Comparison of ENCODE assay signal across 29 cellular contexts in genomic region chr6:46914279-46914810, GRCh38. TPM values are rescaled to one million over a fixed set of nuclear protein-coding genes. Genes with fewer than 3 reads are reported as not detected.
DNase-seq lines count a peak whose midpoint lies in the region; ATAC-seq and TF ChIP-seq lines count a peak whose summit lies in the region.
"Had no signal": no experiment of that assay in that cellular context is flagged by ENCODE, and none has a peak within 500 bp of the region (broad histone marks: within the 10 kb centered on the region; RNA-seq: fewer than 3 reads in every experiment).

No MANE protein-coding gene starts in this region.

- H3K27me3 Mint-ChIP-seq in activated CD8-positive, alpha-beta T cell treated with anti-CD3 and anti-CD28 coated beads, Interleukin-2, amount 10 ng/mL, durations not matched to agents 7 days and 5 days (ENCODE audit: low read depth) = no peaks in the 10 kb centered on the region
- H3K27me3 Mint-ChIP-seq: activated CD4-positive, alpha-beta T cell treated with anti-CD3 and anti-CD28 coated beads, Interleukin-2, amount 10 ng/mL, durations not matched to agents 24 days and 14 days; activated CD8-positive, alpha-beta memory T cell treated with anti-CD3 and anti-CD28 coated beads, Interleukin-2, amount 10 ng/mL, durations not matched to agents 7 days and 5 days; CD4-positive, alpha-beta memory T cell had no signal

- no peaks in the 10 kb centered on the region for H3K9me3 ChIP-seq in Panc1 (ENCODE audit: control insufficient read depth, insufficient read depth, low read depth, low read length)
- H3K9me3 ChIP-seq: neutrophil, psoas muscle, tibial nerve had no signal

- H3K4me1 Mint-ChIP-seq in activated CD8-positive, alpha-beta T cell treated with anti-CD3 and anti-CD28 coated beads, Interleukin-2, amount 10 ng/mL, durations not matched to agents 7 days and 5 days (ENCODE audit: low read depth) = no peaks in the 10 kb centered on the region
- H3K4me1 Mint-ChIP-seq: activated CD4-positive, alpha-beta T cell treated with anti-CD3 and anti-CD28 coated beads, Interleukin-2, amount 10 ng/mL, durations not matched to agents 24 days and 14 days; activated CD8-positive, alpha-beta memory T cell treated with anti-CD3 and anti-CD28 coated beads, Interleukin-2, amount 10 ng/mL, durations not matched to agents 7 days and 5 days; CD4-positive, alpha-beta memory T cell had no signal

- no peak overlapping the region for H3K23ac ChIP-seq in mesendoderm (ENCODE audit: low read length)

- WGBS in mesendoderm (ENCODE audit: extremely low coverage, insufficient coverage, low lambda C conversion rate) = no CpG with 5 or more reads among the region's 4 CpGs

- H3K4me3 Mint-ChIP-seq in activated CD8-positive, alpha-beta T cell treated with anti-CD3 and anti-CD28 coated beads, Interleukin-2, amount 10 ng/mL, durations not matched to agents 7 days and 5 days = no peak overlapping the region
- H3K4me3 Mint-ChIP-seq: activated CD4-positive, alpha-beta T cell treated with anti-CD3 and anti-CD28 coated beads, Interleukin-2, amount 10 ng/mL, durations not matched to agents 24 days and 14 days; activated CD8-positive, alpha-beta memory T cell treated with anti-CD3 and anti-CD28 coated beads, Interleukin-2, amount 10 ng/mL, durations not matched to agents 7 days and 5 days; activated T-cell treated with anti-CD3 and anti-CD28 coated beads, Interleukin-2, amount 50 U/mL, for 72 hours; CD4-positive, alpha-beta memory T cell had no signal

- H3K9ac ChIP-seq in mesendoderm (ENCODE audit: low read length) = no peak overlapping the region

- TF ChIP-seq CTCF in Panc1 (IDR thresholded peaks at IDR 0.05) = no peak

- H3K4me1 ChIP-seq in Panc1 (ENCODE audit: control insufficient read depth, insufficient read depth, low read length) (no peaks in the 10 kb centered on the region; the same call in 1 of the 2 replicates), mesendoderm (ENCODE audit: control insufficient read depth, low read depth, low read length) (no peaks in the 10 kb centered on the region)
- H3K4me1 ChIP-seq: psoas muscle, tibial nerve had no signal

- H3K4me2 ChIP-seq in mesendoderm (ENCODE audit: low read length) = no peak overlapping the region

- H2BK5ac ChIP-seq in mesendoderm (ENCODE audit: low read length) = no peak overlapping the region

- no peak overlapping the region for H3K4ac ChIP-seq in mesendoderm (ENCODE audit: low read depth, low read length)

- H3K36me3 ChIP-seq in Panc1 (ENCODE audit: control insufficient read depth, insufficient read depth, low read length) (no peaks in the 10 kb centered on the region), mesendoderm (ENCODE audit: control insufficient read depth, insufficient read depth, low read length) (no peaks in the 10 kb centered on the region)
- H3K36me3 ChIP-seq: neutrophil, tibial nerve, WERI-Rb-1 had no signal

- H3K27ac ChIP-seq in Panc1 (ENCODE audit: low read length) (no peak overlapping the region), mesendoderm (ENCODE audit: low read depth, low read length) (no peak overlapping the region), caudate nucleus (ENCODE audit: low read depth, low read length) (no peak overlapping the region)
- H3K27ac ChIP-seq: neutrophil, psoas muscle, tibial nerve, WERI-Rb-1 had no signal

- no peak overlapping the region for H3K27ac Mint-ChIP-seq in activated CD8-positive, alpha-beta T cell treated with anti-CD3 and anti-CD28 coated beads, Interleukin-2, amount 10 ng/mL, durations not matched to agents 7 days and 5 days
- H3K27ac Mint-ChIP-seq: activated CD4-positive, alpha-beta T cell treated with anti-CD3 and anti-CD28 coated beads, Interleukin-2, amount 10 ng/mL, durations not matched to agents 24 days and 14 days; activated CD8-positive, alpha-beta memory T cell treated with anti-CD3 and anti-CD28 coated beads, Interleukin-2, amount 10 ng/mL, durations not matched to agents 7 days and 5 days; activated T-cell treated with anti-CD3 and anti-CD28 coated beads, Interleukin-2, amount 50 U/mL, for 72 hours; CD4-positive, alpha-beta memory T cell had no signal

- ATAC-seq in Panc1 (peak; percentile 74), GM18520 (IDR thresholded peaks at IDR 0.05; ENCODE audit: unreplicated experiment) (no peak), HG02840 (IDR thresholded peaks at IDR 0.05; ENCODE audit: low FRiP score, unreplicated experiment) (no peak)
- ATAC-seq in activated CD8-positive, alpha-beta T cell treated with anti-CD3 and anti-CD28 coated beads, Interleukin-2, amount 10 ng/mL, durations not matched to agents 7 days and 5 days = no peak
- ATAC-seq: activated CD8-positive, alpha-beta memory T cell treated with anti-CD3 and anti-CD28 coated beads, Interleukin-2, amount 10 ng/mL, durations not matched to agents 7 days and 5 days; activated T-cell treated with anti-CD3 and anti-CD28 coated beads, Interleukin-2, amount 50 U/mL, for 72 hours; psoas muscle; SK-N-SH treated with all-trans-retinoic acid at 6 μM for 48 hours had no signal

- H4K5ac ChIP-seq in mesendoderm (ENCODE audit: low read length) = no peak overlapping the region

- no peaks in the 10 kb centered on the region for H3K27me3 ChIP-seq in Panc1 (ENCODE audit: control insufficient read depth, insufficient read depth, low read length)
- H3K27me3 ChIP-seq in mesendoderm (ENCODE audit: insufficient read depth, low read length, poor library complexity) = no peaks in the 10 kb centered on the region
- H3K27me3 ChIP-seq: neutrophil, tibial nerve had no signal

- peak; percentile 90 for DNase-seq in DMS53 treated with DMSO at 0.1 percent for 48 hours (lab: John Stamatoyannopoulos, UW; ENCODE audit: unreplicated experiment)
- peak; percentile 26 for DNase-seq in NCI-H2029 treated with DMSO at 0.1 percent for 48 hours (lab: John Stamatoyannopoulos, UW)
- no peak for DNase-seq in Panc1 (ENCODE audit: low read depth, low spot score)
- DNase-seq in mesendoderm = peak; percentile 58
- no peak for DNase-seq in activated CD8-positive, alpha-beta T cell treated with anti-CD3 and anti-CD28 coated beads, Interleukin-2, amount 10 ng/mL, durations not matched to agents 7 days and 5 days
- DNase-seq in caudate nucleus (lab: John Stamatoyannopoulos, UW) = no peak
- DNase-seq: activated CD4-positive, alpha-beta T cell treated with anti-CD3 and anti-CD28 coated beads, Interleukin-2, amount 10 ng/mL, durations not matched to agents 24 days and 14 days; activated CD8-positive, alpha-beta memory T cell treated with anti-CD3 and anti-CD28 coated beads, Interleukin-2, amount 10 ng/mL, durations not matched to agents 7 days and 5 days; activated naive CD4-positive, alpha-beta T cell treated with Interleukin-2 at 50 U/mL for 16 hours; activated T-cell treated with anti-CD3 and anti-CD28 coated beads, Interleukin-2, amount 50 U/mL, for 72 hours; amniotic stem cell; CD4-positive, alpha-beta memory T cell; cortex of kidney; DMS 273 treated with DMSO at 0.1 percent for 48 hours; H7; NCI-H1105 treated with DMSO at 0.1 percent for 48 hours; NCI-H2081 treated with DMSO at 0.1 percent for 48 hours; NCI-H510A; psoas muscle; stimulated activated CD8-positive, alpha-beta memory T cell treated with anti-CD3 and anti-CD28 coated beads, Interleukin-4, amount 100 ng/mL, for 48 hours; WERI-Rb-1 had no signal

- no peaks in the 10 kb centered on the region for H3K79me2 ChIP-seq in mesendoderm (ENCODE audit: control insufficient read depth, insufficient read depth, low read length)

- CTCF ChIA-PET in Panc1 (lab: Charles Lee) = no interaction called here
- CTCF ChIA-PET in activated CD8-positive, alpha-beta T cell treated with anti-CD3 and anti-CD28 coated beads, Interleukin-2, amount 10 ng/mL, durations not matched to agents 7 days and 5 days (lab: Charles Lee) = no interaction called here

- no peaks in the 10 kb centered on the region for H3K36me3 Mint-ChIP-seq in activated CD8-positive, alpha-beta T cell treated with anti-CD3 and anti-CD28 coated beads, Interleukin-2, amount 10 ng/mL, durations not matched to agents 7 days and 5 days (ENCODE audit: low read depth)
- H3K36me3 Mint-ChIP-seq: activated CD8-positive, alpha-beta memory T cell treated with anti-CD3 and anti-CD28 coated beads, Interleukin-2, amount 10 ng/mL, durations not matched to agents 7 days and 5 days; CD4-positive, alpha-beta memory T cell had no signal

- no peak overlapping the region for H2BK120ac ChIP-seq in mesendoderm (ENCODE audit: low read depth, low read length)

- H3K18ac ChIP-seq in mesendoderm (ENCODE audit: low read length) = no peak overlapping the region

- H4K8ac ChIP-seq in mesendoderm (ENCODE audit: low read depth, low read length) = no peak overlapping the region

- BruUV-seq in Panc1 (replicated peaks; lab: Mats Ljungman, UMichigan) = no TSS peak

- in situ Hi-C loops in Panc1 (cut with HindIII; ENCODE audit: low pct_unique_long_range_greater_than_20kb, low sequenced_read_pairs) = no loop called here

- no peak overlapping the region for H3K56ac ChIP-seq in mesendoderm (ENCODE audit: low read length)

- no peaks in the 10 kb centered on the region for H3K9me3 Mint-ChIP-seq in activated CD8-positive, alpha-beta T cell treated with anti-CD3 and anti-CD28 coated beads, Interleukin-2, amount 10 ng/mL, durations not matched to agents 7 days and 5 days (ENCODE audit: insufficient read depth)
- H3K9me3 Mint-ChIP-seq: activated CD4-positive, alpha-beta T cell treated with anti-CD3 and anti-CD28 coated beads, Interleukin-2, amount 10 ng/mL, durations not matched to agents 24 days and 14 days; activated T-cell treated with anti-CD3 and anti-CD28 coated beads, Interleukin-2, amount 50 U/mL, for 72 hours; CD4-positive, alpha-beta memory T cell had no signal

- no peak overlapping the region for H2BK15ac ChIP-seq in mesendoderm (replicated peaks; ENCODE audit: low read depth)

- POLR2A ChIA-PET in Panc1 (lab: Charles Lee) = no interaction called here
- POLR2A ChIA-PET in activated CD8-positive, alpha-beta T cell treated with anti-CD3 and anti-CD28 coated beads, Interleukin-2, amount 10 ng/mL, durations not matched to agents 7 days and 5 days (lab: Charles Lee) = no interaction called here

- no peak overlapping the region for H3K4me3 ChIP-seq in Panc1 (ENCODE audit: low read depth in 2 of 2, low read length in 2 of 2)
- H3K4me3 ChIP-seq in mesendoderm (ENCODE audit: low read length) = no peak overlapping the region
- H3K4me3 ChIP-seq: psoas muscle, tibial nerve had no signal

- intact Hi-C loops in Panc1 (cut with micrococcal nuclease; ENCODE audit: unreplicated experiment) = no loop called here

- H2AK5ac ChIP-seq in mesendoderm (ENCODE audit: low read length) = no peak overlapping the region

- H3K79me1 ChIP-seq in mesendoderm (ENCODE audit: low read length) = no peaks in the 10 kb centered on the region

RNA-seq across cellular contexts. Expression of gene ADGRF5, which starts 7.4 kb away (rescaled TPM):
- total RNA-seq in Panc1 (2021; ENCODE audit: unreplicated experiment) = 0.18 TPM
- polyA plus RNA-seq in Panc1 (2012; ENCODE audit: insufficient read length) = not detected
- polyA plus RNA-seq in mesendoderm (2013, experiment 1 of 2) = 0.14 TPM
- 0.07 TPM for polyA plus RNA-seq in mesendoderm (2013, experiment 2 of 2)
- total RNA-seq in activated CD8-positive, alpha-beta T cell treated with anti-CD3 and anti-CD28 coated beads, Interleukin-2, amount 10 ng/mL, durations not matched to agents 7 days and 5 days = not detected
- total RNA-seq: activated CD4-positive, alpha-beta T cell treated with anti-CD3 and anti-CD28 coated beads, Interleukin-2, amount 10 ng/mL, durations not matched to agents 24 days and 14 days; activated CD8-positive, alpha-beta memory T cell treated with anti-CD3 and anti-CD28 coated beads, Interleukin-2, amount 10 ng/mL, durations not matched to agents 7 days and 5 days; activated T-cell treated with anti-CD3 and anti-CD28 coated beads, Interleukin-2, amount 50 U/mL, for 72 hours; CD4-positive, alpha-beta memory T cell; MCF 10A; T-helper 2 cell treated with Interferon-gamma antibody and Interleukin-4, amounts not matched to agents 100 ng/mL and 5 ng/mL, for 36 hours had no signal
- polyA plus RNA-seq: CD4-positive, alpha-beta memory T cell; keratinocyte had no signal

Comparison
In these comparisons a context has a peak if more than half of its experiments do, and no peak if none do; other contexts are left out.
1. DNase-seq: peak in DMS53 treated with DMSO at 0.1 percent for 48 hours (single experiment), NCI-H2029 treated with DMSO at 0.1 percent for 48 hours (single experiment) and mesendoderm (single experiment); none in Panc1 (single experiment), activated CD8-positive, alpha-beta T cell treated with anti-CD3 and anti-CD28 coated beads, Interleukin-2, amount 10 ng/mL, durations not matched to agents 7 days and 5 days (single experiment) and caudate nucleus (0 of 61).